1 cellular context compared by ENCODE assay signal in the genomic region with DNA sequence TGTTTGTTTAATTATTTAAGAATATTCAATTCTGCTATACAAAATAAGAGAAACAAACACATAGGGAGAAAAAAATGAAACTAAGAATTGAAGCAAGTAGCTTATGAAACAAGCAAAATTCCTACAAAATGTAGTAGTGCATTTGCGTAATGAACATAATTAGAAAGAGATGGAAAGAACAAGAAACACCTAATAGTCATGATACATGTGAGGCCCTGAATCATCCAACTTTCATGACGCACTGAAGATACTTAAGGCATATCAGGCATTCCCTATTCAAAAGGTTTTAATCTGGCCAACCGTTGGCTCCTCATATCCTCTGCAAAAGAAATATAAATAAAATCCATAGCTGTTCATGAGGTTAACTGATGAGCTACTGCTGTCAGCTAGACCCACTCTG.
TF ChIP-seq lines count a peak whose summit lies in the region.

No MANE protein-coding gene starts in this region.

TF ChIP-seq in IMR-90, 13 proteins besides CTCF, POLR2A, EP300 and RAD21 (continued from another document):
- TF ChIP-seq, protein P1, sequence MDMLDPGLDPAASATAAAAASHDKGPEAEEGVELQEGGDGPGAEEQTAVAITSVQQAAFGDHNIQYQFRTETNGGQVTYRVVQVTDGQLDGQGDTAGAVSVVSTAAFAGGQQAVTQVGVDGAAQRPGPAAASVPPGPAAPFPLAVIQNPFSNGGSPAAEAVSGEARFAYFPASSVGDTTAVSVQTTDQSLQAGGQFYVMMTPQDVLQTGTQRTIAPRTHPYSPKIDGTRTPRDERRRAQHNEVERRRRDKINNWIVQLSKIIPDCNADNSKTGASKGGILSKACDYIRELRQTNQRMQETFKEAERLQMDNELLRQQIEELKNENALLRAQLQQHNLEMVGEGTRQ (IDR thresholded peaks at IDR 0.05; ENCODE audit: low read depth, low read length) = no peak
- TF ChIP-seq CHD1 (IDR thresholded peaks at IDR 0.05; ENCODE audit: low read depth, low read length) (no peak), NFE2L2 (IDR thresholded peaks at IDR 0.05; ENCODE audit: low read depth, low read length) (no peak)
- TF ChIP-seq, protein P2, sequence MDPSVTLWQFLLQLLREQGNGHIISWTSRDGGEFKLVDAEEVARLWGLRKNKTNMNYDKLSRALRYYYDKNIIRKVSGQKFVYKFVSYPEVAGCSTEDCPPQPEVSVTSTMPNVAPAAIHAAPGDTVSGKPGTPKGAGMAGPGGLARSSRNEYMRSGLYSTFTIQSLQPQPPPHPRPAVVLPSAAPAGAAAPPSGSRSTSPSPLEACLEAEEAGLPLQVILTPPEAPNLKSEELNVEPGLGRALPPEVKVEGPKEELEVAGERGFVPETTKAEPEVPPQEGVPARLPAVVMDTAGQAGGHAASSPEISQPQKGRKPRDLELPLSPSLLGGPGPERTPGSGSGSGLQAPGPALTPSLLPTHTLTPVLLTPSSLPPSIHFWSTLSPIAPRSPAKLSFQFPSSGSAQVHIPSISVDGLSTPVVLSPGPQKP (IDR thresholded peaks at IDR 0.05; ENCODE audit: borderline replicate concordance, low read depth, low read length) = no peak
